ENCODE assay signal across 9 cellular contexts in genomic region chr16:23670137-23670776, GRCh38. TPM values are rescaled to one million over a fixed set of nuclear protein-coding genes. Genes with fewer than 3 reads are reported as not detected.
DNase-seq lines count a peak whose midpoint lies in the region; ATAC-seq, FAIRE-seq and TF ChIP-seq lines count a peak whose summit lies in the region.
"Had no signal": no experiment of that assay in that cellular context is flagged by ENCODE, and none has a peak within 500 bp of the region (broad histone marks: within the 10 kb centered on the region; RNA-seq: fewer than 3 reads in every experiment).

No MANE protein-coding gene starts in this region.

- peak overlapping the region in 9 of 11 experiments; percentile 3 to 75 (median 52); a peak in 15 of 22 replicates for H3K4me2 ChIP-seq in BLaER1 treated with 17β-estradiol and CSF1 and Interleukin-3, amounts not matched to agents 10 nM and 100 nM
- peak overlapping the region; percentile 51 for H3K4me2 ChIP-seq in astrocyte (ENCODE audit: low read length)

- DNase-seq in astrocyte (ENCODE audit: low read depth) (peak; percentile 91), middle frontal gyrus (ENCODE audit: extremely low spot score, low spot score) (no peak), inferior parietal cortex (ENCODE audit: extremely low spot score) (no peak), HEK293T (ENCODE audit: extremely low spot score) (no peak)
- DNase-seq in stimulated activated CD8-positive, alpha-beta memory T cell treated with anti-CD3 and anti-CD28 coated beads, Interleukin-15, amount 100 ng/mL, for 48 hours (ENCODE audit: low read depth in 2 of 2) = peak; percentile 32 to 48

- H3K79me2 ChIP-seq in astrocyte (ENCODE audit: insufficient read depth, low read length) = peaks cover 11% of the 10 kb centered on the region

- no peak overlapping the region for H3K4me3 Mint-ChIP-seq in astrocyte (ENCODE audit: unreplicated experiment)

- ATAC-seq in GM19372 (IDR thresholded peaks at IDR 0.05; ENCODE audit: low read depth, unreplicated experiment) = peak; percentile 88
- ATAC-seq in HG03354 (IDR thresholded peaks at IDR 0.05; ENCODE audit: poor library complexity, severe bottlenecking, unreplicated experiment) = peak; percentile 97

- peak overlapping the region in 5 of 11 experiments; percentile 3 to 57 (median 14); a peak in 5 of 22 replicates for H3K27ac ChIP-seq in BLaER1 treated with 17β-estradiol and CSF1 and Interleukin-3, amounts not matched to agents 10 nM and 100 nM
- H3K27ac ChIP-seq in astrocyte (ENCODE audit: low read depth, low read length) = peak overlapping the region; percentile 72

- POLR2A ChIA-PET in HEK293T (lab: Yijun Ruan, JAX) = no interaction called here

- peaks cover 19% of the 10 kb centered on the region for H3K36me3 Mint-ChIP-seq in astrocyte (ENCODE audit: low read depth, unreplicated experiment)

- H3K4me1 Mint-ChIP-seq in astrocyte (ENCODE audit: low read depth, unreplicated experiment) = peaks cover 13% of the 10 kb centered on the region

- H2AFZ ChIP-seq in astrocyte (ENCODE audit: low read depth, low read length) = no peak overlapping the region

- H3K4me3 ChIP-seq in BLaER1 treated with 17β-estradiol and CSF1 and Interleukin-3, amounts not matched to agents 10 nM and 100 nM = no peak overlapping the region
- no peak overlapping the region for H3K4me3 ChIP-seq in astrocyte (ENCODE audit: insufficient read depth, low read depth, low read length)

- no peak overlapping the region for H3K9ac ChIP-seq in BLaER1 treated with 17β-estradiol and CSF1 and Interleukin-3, amounts not matched to agents 10 nM and 100 nM
- H3K9ac ChIP-seq in astrocyte (ENCODE audit: low read length) = peak overlapping the region; percentile 35

- H3K27ac Mint-ChIP-seq in astrocyte (ENCODE audit: unreplicated experiment) = peak overlapping the region; percentile 78

- H3K36me3 ChIP-seq in BLaER1 treated with 17β-estradiol and CSF1 and Interleukin-3, amounts not matched to agents 10 nM and 100 nM = peaks cover 67 to 96% (median 86%) of the 10 kb centered on the region in 11 experiments
- H3K36me3 ChIP-seq in astrocyte (ENCODE audit: insufficient read depth, low read length) = peaks cover 39% of the 10 kb centered on the region

- no peak for FAIRE-seq in astrocyte (lab: Jason Lieb, UNC)
- FAIRE-seq: colon had no signal

- no peaks in the 10 kb centered on the region for H3K9me3 ChIP-seq in BLaER1 treated with 17β-estradiol and CSF1 and Interleukin-3, amounts not matched to agents 10 nM and 100 nM (replicated peaks in 1 of 11)
- no peaks in the 10 kb centered on the region for H3K9me3 ChIP-seq in astrocyte (ENCODE audit: insufficient read depth, low read depth, low read length)

- no peaks in the 10 kb centered on the region for H3K27me3 Mint-ChIP-seq in astrocyte (ENCODE audit: low read depth, unreplicated experiment)

- no peak for TF ChIP-seq CTCF in astrocyte (IDR thresholded peaks at IDR 0.05; ENCODE audit: insufficient read depth, low read depth, low read length)

- no peaks in the 10 kb centered on the region for H3K9me3 Mint-ChIP-seq in astrocyte (ENCODE audit: unreplicated experiment)

- peaks cover 0 to 27% (median 15%) of the 10 kb centered on the region in 11 experiments; a peak in 13 of 22 replicates for H4K20me1 ChIP-seq in BLaER1 treated with 17β-estradiol and CSF1 and Interleukin-3, amounts not matched to agents 10 nM and 100 nM
- H4K20me1 ChIP-seq in astrocyte (ENCODE audit: insufficient read depth, low read length) = peaks cover 42% of the 10 kb centered on the region

- CTCF ChIA-PET in HEK293T (lab: Yijun Ruan, JAX) = no interaction called here

- peaks cover 7 to 25% (median 18%) of the 10 kb centered on the region in 10 experiments; a peak in 18 of 20 replicates for H3K4me1 ChIP-seq in BLaER1 treated with 17β-estradiol and CSF1 and Interleukin-3, amounts not matched to agents 10 nM and 100 nM
- peaks cover 19% of the 10 kb centered on the region for H3K4me1 ChIP-seq in astrocyte (ENCODE audit: insufficient read depth, low read length)

- no peaks in the 10 kb centered on the region for H3K27me3 ChIP-seq in BLaER1 treated with 17β-estradiol and CSF1 and Interleukin-3, amounts not matched to agents 10 nM and 100 nM
- H3K27me3 ChIP-seq in astrocyte (ENCODE audit: insufficient read depth, low read length) = no peaks in the 10 kb centered on the region

TF ChIP-seq in HEK293T, 16 proteins besides CTCF, POLR2A, EP300 and RAD21:
- TF ChIP-seq PKNOX1 (IDR thresholded peaks at IDR 0.05) (no peak), SP1 (IDR thresholded peaks at IDR 0.05) (no peak), FOXK2 (IDR thresholded peaks at IDR 0.05) (no peak), SUZ12 (IDR thresholded peaks at IDR 0.05) (no peak), NFRKB (IDR thresholded peaks at IDR 0.05) (no peak), FOXM1 (IDR thresholded peaks at IDR 0.05; ENCODE audit: borderline replicate concordance) (no peak), CTBP1 (IDR thresholded peaks at IDR 0.05; ENCODE audit: borderline replicate concordance) (no peak), L3MBTL2 (conservative IDR thresholded peaks at IDR 0.05) (no peak), LEF1 (IDR thresholded peaks at IDR 0.05; ENCODE audit: borderline replicate concordance) (no peak), HDGF (IDR thresholded peaks at IDR 0.05; ENCODE audit: borderline replicate concordance) (no peak), ARNT (IDR thresholded peaks at IDR 0.05) (no peak), FOXA1 (IDR thresholded peaks at IDR 0.05) (no peak), ZNF384 (IDR thresholded peaks at IDR 0.05) (no peak), TARDBP (IDR thresholded peaks at IDR 0.05) (no peak), ELF4 (IDR thresholded peaks at IDR 0.05) (no peak), BHLHE40 (IDR thresholded peaks at IDR 0.05; ENCODE audit: borderline replicate concordance) (no peak)
TF ChIP-seq in HEK293T: peak in this region for 0.

RNA-seq across cellular contexts. Expression of gene PLK1, which starts 8.4 kb away (rescaled TPM):
- total RNA-seq in astrocyte = 6.8 and 10.5 TPM in 2 replicates

RNA-seq across cellular contexts. Expression of gene DCTN5, which starts 29.0 kb away (rescaled TPM):
- total RNA-seq in astrocyte = 110 and 117 TPM in 2 replicates

RNA-seq across cellular contexts. Expression of gene PALB2, which starts 29.1 kb away (rescaled TPM):
- 12.2 and 12.8 TPM in 2 replicates for total RNA-seq in astrocyte

RNA-seq across cellular contexts. Expression of gene ERN2, which starts 42.8 kb away (rescaled TPM):
- not detected in 2 replicates for total RNA-seq in astrocyte

Comparison
In these comparisons a context has a peak if more than half of its experiments do, and no peak if none do; other contexts are left out.
1. DNase-seq: peak in astrocyte (single experiment) and stimulated activated CD8-positive, alpha-beta memory T cell treated with anti-CD3 and anti-CD28 coated beads, Interleukin-15, amount 100 ng/mL, for 48 hours (2 of 2); none in middle frontal gyrus (single experiment), inferior parietal cortex (single experiment) and HEK293T (single experiment).